Comparison of ENCODE assay signal across 1 cellular context in the genomic region with DNA sequence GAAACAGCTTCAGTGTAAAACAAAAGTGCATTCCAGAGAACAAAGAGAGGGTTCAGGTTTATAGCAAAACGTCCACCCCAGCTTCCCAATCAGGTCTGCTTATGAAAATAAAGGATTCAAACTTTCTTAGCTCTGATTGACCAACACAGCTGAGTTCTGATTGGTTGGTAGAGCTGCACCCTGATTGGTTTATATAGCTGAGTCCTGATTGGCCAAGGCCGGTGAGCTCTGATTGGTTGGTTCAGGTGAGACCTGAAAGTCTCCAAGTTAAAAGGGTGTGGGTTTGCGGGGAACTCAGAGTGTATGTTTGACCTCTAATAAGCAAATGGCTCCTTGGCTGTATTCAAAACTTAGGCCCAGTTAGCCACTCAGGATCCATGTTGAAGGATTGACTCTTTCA.
TF ChIP-seq lines count a peak whose summit lies in the region.

No MANE protein-coding gene starts in this region.

TF ChIP-seq in WTC11, 78 proteins besides CTCF, POLR2A, EP300 and RAD21 (continued from another document):
- TF ChIP-seq, protein P1, sequence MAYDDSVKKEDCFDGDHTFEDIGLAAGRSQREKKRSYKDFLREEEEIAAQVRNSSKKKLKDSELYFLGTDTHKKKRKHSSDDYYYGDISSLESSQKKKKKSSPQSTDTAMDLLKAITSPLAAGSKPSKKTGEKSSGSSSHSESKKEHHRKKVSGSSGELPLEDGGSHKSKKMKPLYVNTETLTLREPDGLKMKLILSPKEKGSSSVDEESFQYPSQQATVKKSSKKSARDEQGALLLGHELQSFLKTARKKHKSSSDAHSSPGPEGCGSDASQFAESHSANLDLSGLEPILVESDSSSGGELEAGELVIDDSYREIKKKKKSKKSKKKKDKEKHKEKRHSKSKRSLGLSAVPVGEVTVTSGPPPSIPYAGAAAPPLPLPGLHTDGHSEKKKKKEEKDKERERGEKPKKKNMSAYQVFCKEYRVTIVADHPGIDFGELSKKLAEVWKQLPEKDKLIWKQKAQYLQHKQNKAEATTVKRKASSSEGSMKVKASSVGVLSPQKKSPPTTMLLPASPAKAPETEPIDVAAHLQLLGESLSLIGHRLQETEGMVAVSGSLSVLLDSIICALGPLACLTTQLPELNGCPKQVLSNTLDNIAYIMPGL (CRISPR knock-in tag; IDR thresholded peaks at IDR 0.05), result no peak
- TF ChIP-seq SOX15 (CRISPR knock-in tag; IDR thresholded peaks at IDR 0.05), result no peak
- TF ChIP-seq MYBL2 (CRISPR knock-in tag; IDR thresholded peaks at IDR 0.05), result no peak
- no peak for TF ChIP-seq JUN (CRISPR knock-in tag; IDR thresholded peaks at IDR 0.05)
